17 cellular contexts compared by ENCODE assay signal in genomic region chr6:55925292-55925691, GRCh38. TPM values are rescaled to one million over a fixed set of nuclear protein-coding genes. Genes with fewer than 3 reads are reported as not detected.
DNase-seq lines count a peak whose midpoint lies in the region; ATAC-seq, FAIRE-seq and TF ChIP-seq lines count a peak whose summit lies in the region.
"Had no signal": no experiment of that assay in that cellular context is flagged by ENCODE, and none has a peak within 500 bp of the region (broad histone marks: within the 10 kb centered on the region; RNA-seq: fewer than 3 reads in every experiment).

No MANE protein-coding gene starts in this region.

- ATAC-seq in HG02973 (IDR thresholded peaks at IDR 0.05; ENCODE audit: unreplicated experiment) = no peak
- ATAC-seq in upper lobe of left lung (ENCODE audit: low FRiP score in 2 of 2) = no peak
- ATAC-seq: left cardiac atrium; stimulated activated naive CD8-positive, alpha-beta T cell treated with anti-CD3 and anti-CD28 coated beads, Interleukin-15, amount 100 ng/mL, for 72 hours; WTC11 had no signal

- WGBS in upper lobe of left lung, 2 donors = 84 to 85% methylated on average over 1 of the region's 1 CpG

- DNase-seq in Daoy (ENCODE audit: low read depth) = peak; percentile 59
- DNase-seq in RCC 7860 (ENCODE audit: low spot score) = peak; percentile 75
- DNase-seq in epithelial cell of prostate (ENCODE audit: low read depth, low spot score) = peak; percentile 60
- peak; percentile 85 for DNase-seq in non-pigmented ciliary epithelial cell (ENCODE audit: low read depth)
- no peak for DNase-seq in SK-N-DZ (ENCODE audit: low spot score)
- no peak for DNase-seq in upper lobe of left lung
- DNase-seq in NCI-H2171 (lab: John Stamatoyannopoulos, UW) = no peak
- DNase-seq: CD4-positive, alpha-beta T cell; GOT3; left cardiac atrium; MM.1S; NCI-H2227 treated with DMSO at 0.1 percent for 48 hours; sigmoid colon; stimulated activated naive CD8-positive, alpha-beta T cell treated with anti-CD3 and anti-CD28 coated beads, Interleukin-15, amount 100 ng/mL, for 72 hours had no signal

- no peaks in the 10 kb centered on the region for H3K27me3 ChIP-seq in upper lobe of left lung
- H3K27me3 ChIP-seq: sigmoid colon had no signal

- H3K36me3 ChIP-seq in upper lobe of left lung = no peaks in the 10 kb centered on the region
- H3K36me3 ChIP-seq: sigmoid colon had no signal

- H3K4me1 ChIP-seq in upper lobe of left lung = no peaks in the 10 kb centered on the region
- H3K4me1 ChIP-seq: sigmoid colon had no signal

- no peaks in the 10 kb centered on the region for H3K9me3 ChIP-seq in upper lobe of left lung
- H3K9me3 ChIP-seq: sigmoid colon had no signal

- no peak overlapping the region for H3K4me3 ChIP-seq in upper lobe of left lung
- H3K4me3 ChIP-seq: sigmoid colon had no signal

- no peak for TF ChIP-seq POLR2A in upper lobe of left lung (IDR thresholded peaks at IDR 0.05)

- H3K27ac ChIP-seq in epithelial cell of prostate (peak overlapping the region; percentile 0), upper lobe of left lung (no peak overlapping the region)
- H3K27ac ChIP-seq: sigmoid colon had no signal

- no peak for TF ChIP-seq EP300 in upper lobe of left lung (IDR thresholded peaks at IDR 0.05)

- FAIRE-seq in RCC 7860 (lab: Jason Lieb, UNC) = peak; percentile 93
- FAIRE-seq: GM18507 had no signal

- TF ChIP-seq CTCF in upper lobe of left lung (IDR thresholded peaks at IDR 0.05) = no peak

RNA-seq across cellular contexts. Expression of gene BMP5, which starts 49.9 kb away (rescaled TPM):
- total RNA-seq in Daoy (2014; rRNA removed; shearing (Covaris generic)) = 0.06 and 1.4 TPM in 2 replicates
- polyA plus RNA-seq in SK-N-DZ (2014; cell fraction: cytosol; rRNA removed) = 0.09 and 0.13 TPM in 2 replicates
- 0.28 and 0.35 TPM in 2 replicates for polyA plus RNA-seq in SK-N-DZ (2014; cell fraction: nucleus; rRNA removed)
- 10 to 100 TPM in 1 of 6 donors, 1 to 10 TPM in 5; 3.2 to 16.8 (median 5.7) TPM for total RNA-seq in upper lobe of left lung
- total RNA-seq: CD4-positive, alpha-beta T cell; WTC11 had no signal

Comparison
In these comparisons a context has a peak if more than half of its experiments do, and no peak if none do; other contexts are left out.
1. DNase-seq: peak in Daoy (single experiment), RCC 7860 (single experiment), epithelial cell of prostate (single experiment) and non-pigmented ciliary epithelial cell (single experiment); none in SK-N-DZ (single experiment), upper lobe of left lung (0 of 2) and NCI-H2171 (single experiment).